ENCODE assay signal across 24 cellular contexts in genomic region chr4:91025240-91026173, GRCh38.
"Had no signal": no experiment of that assay in that cellular context is flagged by ENCODE, and none has a peak within 500 bp of the region (broad histone marks: within the 10 kb centered on the region; RNA-seq: fewer than 3 reads in every experiment).

No MANE protein-coding gene starts in this region.

- H3K4me3 ChIP-seq: cardiac muscle cell, SJCRH30 had no signal

- H3K36me3 ChIP-seq: brain microvascular endothelial cell, cardiac muscle cell, SJCRH30 had no signal

- H3K9me3 Mint-ChIP-seq: activated B cell treated with CpG ODN at 0.5 μM for 24 hours; activated CD4-positive, alpha-beta memory T cell treated with anti-CD3 and anti-CD28 coated beads for 36 hours; activated CD4-positive, alpha-beta T cell treated with anti-CD3 and anti-CD28 coated beads, Interleukin-2, amount 10 ng/mL, durations not matched to agents 24 days and 14 days; activated naive CD4-positive, alpha-beta T cell treated with anti-CD3 and anti-CD28 coated beads for 36 hours; activated naive CD8-positive, alpha-beta T cell treated with anti-CD3 and anti-CD28 coated beads for 36 hours; activated T-helper 17 cell treated with anti-CD3 and anti-CD28 coated beads, Interleukin-2, amount 50 U/mL, for 72 hours; T-helper 1 cell treated with Interleukin-12 subunit alpha and Interleukin-12 subunit beta and Interleukin-4 antibody, amounts not matched to agents 30 μg/mL and 1 μg/mL, for 36 hours had no signal

- H3K36me3 Mint-ChIP-seq: activated CD4-positive, alpha-beta memory T cell treated with anti-CD3 and anti-CD28 coated beads for 36 hours; activated naive CD8-positive, alpha-beta T cell treated with anti-CD3 and anti-CD28 coated beads for 36 hours had no signal

- H3K4me3 Mint-ChIP-seq: activated B cell treated with CpG ODN at 0.5 μM for 24 hours; activated CD4-positive, alpha-beta memory T cell treated with anti-CD3 and anti-CD28 coated beads for 36 hours; activated CD4-positive, alpha-beta T cell treated with anti-CD3 and anti-CD28 coated beads, Interleukin-2, amount 10 ng/mL, durations not matched to agents 24 days and 14 days; activated naive CD4-positive, alpha-beta T cell treated with anti-CD3 and anti-CD28 coated beads for 36 hours; activated naive CD8-positive, alpha-beta T cell treated with anti-CD3 and anti-CD28 coated beads for 36 hours; activated T-cell treated with anti-CD3 and anti-CD28 coated beads, Interleukin-2, amount 50 U/mL, for 4 hours; activated T-helper 17 cell treated with anti-CD3 and anti-CD28 coated beads, Interleukin-2, amount 50 U/mL, for 72 hours; T-helper 1 cell treated with Interleukin-12 subunit alpha and Interleukin-12 subunit beta and Interleukin-4 antibody, amounts not matched to agents 30 μg/mL and 1 μg/mL, for 36 hours had no signal

- H3K4me1 ChIP-seq: SJCRH30 had no signal

- H3K9me3 ChIP-seq: SJCRH30 had no signal

- DNase-seq: activated B cell treated with CpG ODN at 0.5 μM for 24 hours; activated CD4-positive, alpha-beta memory T cell treated with anti-CD3 and anti-CD28 coated beads for 36 hours; activated CD4-positive, alpha-beta T cell treated with anti-CD3 and anti-CD28 coated beads for 1 hour; activated CD4-positive, alpha-beta T cell treated with anti-CD3 and anti-CD28 coated beads, Interleukin-2, amount 10 ng/mL, durations not matched to agents 24 days and 14 days; activated CD8-positive, alpha-beta memory T cell treated with anti-CD3 and anti-CD28 coated beads for 24 hours; activated gamma-delta T cell; activated naive CD4-positive, alpha-beta T cell treated with anti-CD3 and anti-CD28 coated beads for 36 hours; activated naive CD8-positive, alpha-beta T cell treated with anti-CD3 and anti-CD28 coated beads for 36 hours; activated T-cell treated with anti-CD3 and anti-CD28 coated beads, Interleukin-2, amount 50 U/mL, for 4 hours; brain microvascular endothelial cell; cerebellar nuclear complex; Karpas-422; NCI-H1105 treated with DMSO at 0.1 percent for 48 hours; NCI-H1436 treated with DMSO at 0.1 percent for 48 hours; NCI-H187; NCI-H2081; NCI-H510A treated with DMSO at 0.1 percent for 48 hours; RPMI8226; SJCRH30 had no signal

- H3K27ac ChIP-seq: brain microvascular endothelial cell, cardiac muscle cell, SJCRH30 had no signal

- H3K27me3 Mint-ChIP-seq: activated B cell treated with CpG ODN at 0.5 μM for 24 hours; activated CD4-positive, alpha-beta memory T cell treated with anti-CD3 and anti-CD28 coated beads for 36 hours; activated CD4-positive, alpha-beta T cell treated with anti-CD3 and anti-CD28 coated beads, Interleukin-2, amount 10 ng/mL, durations not matched to agents 24 days and 14 days; activated naive CD8-positive, alpha-beta T cell treated with anti-CD3 and anti-CD28 coated beads for 36 hours; activated T-helper 17 cell treated with anti-CD3 and anti-CD28 coated beads, Interleukin-2, amount 50 U/mL, for 72 hours had no signal

- ATAC-seq: activated T-cell treated with anti-CD3 and anti-CD28 coated beads, Interleukin-2, amount 50 U/mL, for 4 hours; activated T-helper 17 cell treated with anti-CD3 and anti-CD28 coated beads, Interleukin-2, amount 50 U/mL, for 72 hours; Panc1; Right ventricle myocardium inferior had no signal

- H3K27me3 ChIP-seq: brain microvascular endothelial cell, cardiac muscle cell, SJCRH30 had no signal

- H3K27ac Mint-ChIP-seq: activated B cell treated with CpG ODN at 0.5 μM for 24 hours; activated CD4-positive, alpha-beta memory T cell treated with anti-CD3 and anti-CD28 coated beads for 36 hours; activated CD4-positive, alpha-beta T cell treated with anti-CD3 and anti-CD28 coated beads, Interleukin-2, amount 10 ng/mL, durations not matched to agents 24 days and 14 days; activated naive CD4-positive, alpha-beta T cell treated with anti-CD3 and anti-CD28 coated beads for 36 hours; activated naive CD8-positive, alpha-beta T cell treated with anti-CD3 and anti-CD28 coated beads for 36 hours; activated T-helper 17 cell treated with anti-CD3 and anti-CD28 coated beads, Interleukin-2, amount 50 U/mL, for 72 hours; T-helper 1 cell treated with Interleukin-12 subunit alpha and Interleukin-12 subunit beta and Interleukin-4 antibody, amounts not matched to agents 30 μg/mL and 1 μg/mL, for 36 hours had no signal

- H3K4me1 Mint-ChIP-seq: activated B cell treated with CpG ODN at 0.5 μM for 24 hours; activated CD4-positive, alpha-beta T cell treated with anti-CD3 and anti-CD28 coated beads, Interleukin-2, amount 10 ng/mL, durations not matched to agents 24 days and 14 days; activated naive CD8-positive, alpha-beta T cell treated with anti-CD3 and anti-CD28 coated beads for 36 hours; activated T-helper 17 cell treated with anti-CD3 and anti-CD28 coated beads, Interleukin-2, amount 50 U/mL, for 72 hours had no signal
